In the genomic region with DNA sequence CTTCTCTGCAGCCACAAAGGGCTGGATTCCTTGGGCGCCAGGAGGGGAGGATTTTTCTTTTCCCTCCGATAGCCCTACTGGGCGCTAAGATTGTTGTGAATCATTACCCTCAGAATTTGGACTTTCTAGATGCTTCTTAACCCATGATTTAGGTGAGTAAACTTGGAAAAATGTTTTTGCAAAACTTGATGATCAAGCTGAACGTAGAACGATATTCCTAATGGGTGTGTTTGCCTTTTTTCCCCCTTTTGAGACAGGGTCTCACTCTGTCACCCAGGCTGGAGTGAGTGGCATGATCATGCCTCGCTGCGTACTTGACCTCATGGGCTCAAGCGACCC, we compare ENCODE assay signal across 8 cellular contexts. TPM values are rescaled to one million over a fixed set of nuclear protein-coding genes. Genes with fewer than 3 reads are reported as not detected.
A peak's percentile ranks its signal among the peaks of the same experiment; 100 is the strongest.
DNase-seq lines count a peak whose midpoint lies in the region; ATAC-seq and TF ChIP-seq lines count a peak whose summit lies in the region.

No MANE protein-coding gene starts in this region.

- H3K79me2 ChIP-seq in mesendoderm (ENCODE audit: control insufficient read depth, insufficient read depth, low read length), result no peaks in the 10 kb centered on the region

- no peak overlapping the region for H3K4me2 ChIP-seq in mesendoderm (ENCODE audit: low read length)

- H3K4me1 ChIP-seq in left ventricle myocardium inferior (peaks cover 70% of the 10 kb centered on the region), heart right ventricle (peaks cover 19 to 57% (median 46%) of the 10 kb centered on the region in 9 donors), mesendoderm (ENCODE audit: control insufficient read depth, low read depth, low read length) (no peaks in the 10 kb centered on the region), transverse colon (peaks cover 2 to 24% (median 6%) of the 10 kb centered on the region in 4 donors)

- no peak overlapping the region for H3K27ac ChIP-seq in left ventricle myocardium inferior (replicated peaks)
- peak overlapping the region in 2 of 10 donors; percentile 17 to 32 for H3K27ac ChIP-seq in heart right ventricle
- no peak overlapping the region for H3K27ac ChIP-seq in mesendoderm (ENCODE audit: low read depth, low read length)
- H3K27ac ChIP-seq in transverse colon, result no peak overlapping the region

- H3K4me3 ChIP-seq in left ventricle myocardium inferior (no peak overlapping the region), heart right ventricle (no peak overlapping the region), mesendoderm (ENCODE audit: low read length) (no peak overlapping the region), transverse colon (no peak overlapping the region)

- peaks cover 7% of the 10 kb centered on the region for H3K79me1 ChIP-seq in mesendoderm (ENCODE audit: low read length)

- no peak overlapping the region for H3K4ac ChIP-seq in mesendoderm (ENCODE audit: low read depth, low read length)

- H2BK15ac ChIP-seq in mesendoderm (replicated peaks; ENCODE audit: low read depth), result no peak overlapping the region

- no peak overlapping the region for H2BK5ac ChIP-seq in mesendoderm (ENCODE audit: low read length)

- POLR2A ChIA-PET in activated CD4-positive, alpha-beta memory T cell treated with anti-CD3 and anti-CD28 coated beads for 36 hours (lab: Charles Lee), result interaction anchor here (1.3 to 1.7 kb wide), 2 partner anchors 40 to 62 kb away, joined by 3 to 13 read pairs; a partner anchor contains a TSS

- intact Hi-C loops in left ventricle myocardium inferior (cut with micrococcal nuclease) (loop anchor here (5.0 to 10.0 kb wide), 3 partner anchors 57 to 167 kb away; a partner anchor contains a TSS), heart right ventricle (cut with DNase I) (loop anchor here (1.0 to 5.0 kb wide), 12 partner anchors 60 to 310 kb away; a partner anchor contains a TSS), transverse colon (cut with DNase I; ENCODE audit: low total_unique reads) (loop anchor here (1.0 kb wide), 1 partner anchor 60 kb away; no protein-coding TSS in a partner anchor)
- intact Hi-C loops in activated CD4-positive, alpha-beta memory T cell treated with anti-CD3 and anti-CD28 coated beads for 36 hours (cut with micrococcal nuclease), result loop anchor here (1.0 kb wide), 1 partner anchor 62 kb away; a partner anchor contains a TSS

- in situ Hi-C loops in transverse colon (cut with MboI; ENCODE audit: low pct_ligation_motif_present in 1 of 4, low pct_unique_long_range_greater_than_20kb in 1 of 4, low sequenced_read_pairs in 3 of 4), result loop anchor here (5.0 to 10.0 kb wide), 2 partner anchors 60 to 127 kb away; a partner anchor contains a TSS

- DNase-seq in left ventricle myocardium inferior, result no peak
- DNase-seq in heart right ventricle, result no peak
- no peak for DNase-seq in activated CD4-positive, alpha-beta memory T cell treated with anti-CD3 and anti-CD28 coated beads for 36 hours
- no peak for DNase-seq in mesendoderm
- no peak for DNase-seq in transverse colon
- no peak for DNase-seq in NCI-H2196 (lab: John Stamatoyannopoulos, UW; ENCODE audit: unreplicated experiment)
- DNase-seq in NCI-H526 (lab: John Stamatoyannopoulos, UW), result no peak

- peaks cover 61% of the 10 kb centered on the region for H3K36me3 Mint-ChIP-seq in activated CD4-positive, alpha-beta memory T cell treated with anti-CD3 and anti-CD28 coated beads for 36 hours

- no peaks in the 10 kb centered on the region for H3K27me3 Mint-ChIP-seq in activated CD4-positive, alpha-beta memory T cell treated with anti-CD3 and anti-CD28 coated beads for 36 hours

- no peak for ATAC-seq in heart right ventricle
- no peak for ATAC-seq in HG03039 (IDR thresholded peaks at IDR 0.05; ENCODE audit: unreplicated experiment)

- no peak overlapping the region for H3K4me3 Mint-ChIP-seq in activated CD4-positive, alpha-beta memory T cell treated with anti-CD3 and anti-CD28 coated beads for 36 hours

- CTCF ChIA-PET in activated CD4-positive, alpha-beta memory T cell treated with anti-CD3 and anti-CD28 coated beads for 36 hours (lab: Charles Lee), result interaction anchor here (0.7 to 9.7 kb wide), 27 partner anchors 8 to 288 kb away, joined by 3 to 135 read pairs (median 5); a partner anchor contains a TSS

- no peak overlapping the region for H4K8ac ChIP-seq in mesendoderm (ENCODE audit: low read depth, low read length)

- H3K23ac ChIP-seq in mesendoderm (ENCODE audit: low read length), result no peak overlapping the region

- H3K9ac ChIP-seq in mesendoderm (ENCODE audit: low read length), result peak overlapping the region; percentile 27

- no peak for TF ChIP-seq EP300 in transverse colon (IDR thresholded peaks at IDR 0.05; ENCODE audit: low read depth)

- H3K18ac ChIP-seq in mesendoderm (ENCODE audit: low read length), result no peak overlapping the region

- no peak overlapping the region for H2AK5ac ChIP-seq in mesendoderm (ENCODE audit: low read length)

- H3K4me1 Mint-ChIP-seq in activated CD4-positive, alpha-beta memory T cell treated with anti-CD3 and anti-CD28 coated beads for 36 hours (ENCODE audit: low read depth), result peaks cover 40% of the 10 kb centered on the region

- H3K27me3 ChIP-seq in left ventricle myocardium inferior (ENCODE audit: low read depth), result no peaks in the 10 kb centered on the region
- no peaks in the 10 kb centered on the region for H3K27me3 ChIP-seq in heart right ventricle
- H3K27me3 ChIP-seq in mesendoderm (ENCODE audit: insufficient read depth, low read length, poor library complexity), result no peaks in the 10 kb centered on the region
- no peaks in the 10 kb centered on the region for H3K27me3 ChIP-seq in transverse colon

- TF ChIP-seq POLR2A in transverse colon (IDR thresholded peaks at IDR 0.05), result no peak

- H3K36me3 ChIP-seq in left ventricle myocardium inferior (peaks cover 55% of the 10 kb centered on the region), heart right ventricle (peaks cover 0 to 92% (median 30%) of the 10 kb centered on the region in 9 donors), mesendoderm (ENCODE audit: control insufficient read depth, insufficient read depth, low read length) (peaks cover 9% of the 10 kb centered on the region), transverse colon (peaks cover 0 to 24% (median 9%) of the 10 kb centered on the region in 4 donors)

- peak; percentile 4 for TF ChIP-seq CTCF in left ventricle myocardium inferior (IDR thresholded peaks at IDR 0.05; ENCODE audit: borderline replicate concordance)
- peak in 2 of 9 donors; percentile 2 to 5 for TF ChIP-seq CTCF in heart right ventricle (IDR thresholded peaks at IDR 0.05)
- TF ChIP-seq CTCF in transverse colon (IDR thresholded peaks at IDR 0.05), result peak in 3 of 5 experiments; percentile 2 to 43 (median 34)

- peak overlapping the region; percentile 70 for H3K27ac Mint-ChIP-seq in activated CD4-positive, alpha-beta memory T cell treated with anti-CD3 and anti-CD28 coated beads for 36 hours

- no peaks in the 10 kb centered on the region for H3K9me3 Mint-ChIP-seq in activated CD4-positive, alpha-beta memory T cell treated with anti-CD3 and anti-CD28 coated beads for 36 hours

- 73 to 76% methylated on average over 8 of the region's 8 CpGs for WGBS in heart right ventricle, 2 donors
- WGBS in mesendoderm (ENCODE audit: extremely low coverage, insufficient coverage, low lambda C conversion rate), result no CpG with 5 or more reads among the region's 8 CpGs
- WGBS in transverse colon (ENCODE audit: low coverage in 1 of 2), 2 donors, result 75% methylated on average over 8 of the region's 8 CpGs

- no peak overlapping the region for H2BK120ac ChIP-seq in mesendoderm (ENCODE audit: low read depth, low read length)

- peak overlapping the region; percentile 49 for H3K56ac ChIP-seq in mesendoderm (ENCODE audit: low read length)

- H3K9me3 ChIP-seq in left ventricle myocardium inferior (replicated peaks) (no peaks in the 10 kb centered on the region), heart right ventricle (no peaks in the 10 kb centered on the region), transverse colon (no peaks in the 10 kb centered on the region)

- no peak overlapping the region for H4K5ac ChIP-seq in mesendoderm (ENCODE audit: low read length)

RNA-seq across cellular contexts. Expression of a gene that starts 43.8 kb away (rescaled TPM):
- total RNA-seq in left ventricle myocardium inferior (17.1 TPM), heart right ventricle (10 to 100 TPM; 14.7 to 28.4 (median 17.1) TPM), transverse colon (10 to 100 TPM; 32.1 to 77.6 (median 60.1) TPM)
- polyA plus RNA-seq in heart right ventricle, result 10 to 100 TPM; 18.5 to 18.7 TPM
- 10 to 100 TPM; 75.8 to 78.1 TPM for total RNA-seq in activated CD4-positive, alpha-beta memory T cell treated with anti-CD3 and anti-CD28 coated beads for 36 hours
- 24.0 TPM for polyA plus RNA-seq in mesendoderm (2013, experiment 1 of 2)
- 23.5 TPM for polyA plus RNA-seq in mesendoderm (2013, experiment 2 of 2)
